Comparison of ENCODE assay signal across 9 cellular contexts in genomic region chr3:172735014-172735413, GRCh38.
"Had no signal": no experiment of that assay in that cellular context is flagged by ENCODE, and none has a peak within 500 bp of the region (broad histone marks: within the 10 kb centered on the region; RNA-seq: fewer than 3 reads in every experiment).

No MANE protein-coding gene starts in this region.

- H3K27ac ChIP-seq: GM23248, HL-60 had no signal

- H3K4me3 ChIP-seq: GM23248, HAP-1, K562 had no signal

- H3K9ac ChIP-seq: GM23248 had no signal

- H3K9me3 ChIP-seq: HAP-1 had no signal

- H3K4me1 ChIP-seq: HAP-1 had no signal

- DNase-seq: GM23248, GOT3, H7, IMR-90, KG1 had no signal

- FAIRE-seq: K562 had no signal

- H3K36me3 ChIP-seq: HAP-1 had no signal

- H2AFZ ChIP-seq: GM23248 had no signal

- ATAC-seq: HCT116, K562 had no signal
